Comparison of ENCODE assay signal across 9 cellular contexts in genomic region chr22:21815958-21816357, GRCh38. TPM values are rescaled to one million over a fixed set of nuclear protein-coding genes. Genes with fewer than 3 reads are reported as not detected.
DNase-seq lines count a peak whose midpoint lies in the region; ATAC-seq, FAIRE-seq and TF ChIP-seq lines count a peak whose summit lies in the region.
"Had no signal": no experiment of that assay in that cellular context is flagged by ENCODE, and none has a peak within 500 bp of the region (broad histone marks: within the 10 kb centered on the region; RNA-seq: fewer than 3 reads in every experiment).

No MANE protein-coding gene starts in this region.

- H3K9me3 Mint-ChIP-seq in CD4-positive, alpha-beta memory T cell, result no peaks in the 10 kb centered on the region
- no peaks in the 10 kb centered on the region for H3K9me3 Mint-ChIP-seq in dendritic cell treated with granulocyte-macrophage colony-stimulating factor and Interleukin-4, amounts not matched to agents 40 ng/mL and 50 ng/mL, for 4 days

- H3K36me3 ChIP-seq in CD4-positive, alpha-beta memory T cell (ENCODE audit: insufficient read depth, low read length), result no peaks in the 10 kb centered on the region
- no peaks in the 10 kb centered on the region for H3K36me3 ChIP-seq in OCI-LY3 (replicated peaks; ENCODE audit: low read depth, low read length)
- no peaks in the 10 kb centered on the region for H3K36me3 ChIP-seq in pancreas

- H3K9me3 ChIP-seq in CD4-positive, alpha-beta memory T cell (ENCODE audit: control insufficient read depth in 1 of 2, low read length in 2 of 2), result no peaks in the 10 kb centered on the region
- H3K9me3 ChIP-seq in OCI-LY3 (ENCODE audit: insufficient read depth, low read length) (no peaks in the 10 kb centered on the region), pancreas (no peaks in the 10 kb centered on the region)

- peaks cover 51 to 76% (median 65%) of the 10 kb centered on the region in 4 donors for H3K4me1 Mint-ChIP-seq in CD4-positive, alpha-beta memory T cell
- H3K4me1 Mint-ChIP-seq in dendritic cell treated with granulocyte-macrophage colony-stimulating factor and Interleukin-4, amounts not matched to agents 40 ng/mL and 50 ng/mL, for 4 days (ENCODE audit: low read depth), result peaks cover 64% of the 10 kb centered on the region

- peak overlapping the region; percentile 48 for H3K4me2 ChIP-seq in OCI-LY3 (ENCODE audit: low read length)

- TF ChIP-seq CTCF in OCI-LY3 (IDR thresholded peaks at IDR 0.05; ENCODE audit: low read depth, low read length), result no peak
- no peak for TF ChIP-seq CTCF in pancreas (IDR thresholded peaks at IDR 0.05)

- H3K27me3 Mint-ChIP-seq in CD4-positive, alpha-beta memory T cell, result no peaks in the 10 kb centered on the region
- H3K27me3 Mint-ChIP-seq in dendritic cell treated with granulocyte-macrophage colony-stimulating factor and Interleukin-4, amounts not matched to agents 40 ng/mL and 50 ng/mL, for 4 days, result no peaks in the 10 kb centered on the region

- H3K4me3 ChIP-seq in CD4-positive, alpha-beta memory T cell (ENCODE audit: low read length in 2 of 2), result no peak overlapping the region
- H3K4me3 ChIP-seq in OCI-LY3 (ENCODE audit: low read length) (no peak overlapping the region), pancreas (no peak overlapping the region)

- H3K4me3 Mint-ChIP-seq in CD4-positive, alpha-beta memory T cell, result peak overlapping the region in 6 of 8 donors; percentile 46 to 89 (median 68)
- no peak overlapping the region for H3K4me3 Mint-ChIP-seq in dendritic cell treated with granulocyte-macrophage colony-stimulating factor and Interleukin-4, amounts not matched to agents 40 ng/mL and 50 ng/mL, for 4 days

- peaks cover 4 to 7% of the 10 kb centered on the region in 2 donors for H3K36me3 Mint-ChIP-seq in CD4-positive, alpha-beta memory T cell
- H3K36me3 Mint-ChIP-seq in dendritic cell treated with granulocyte-macrophage colony-stimulating factor and Interleukin-4, amounts not matched to agents 40 ng/mL and 50 ng/mL, for 4 days (ENCODE audit: low read depth), result peaks cover 43% of the 10 kb centered on the region

- H4K20me1 ChIP-seq in OCI-LY3 (ENCODE audit: insufficient read depth, low read length), result peaks cover 88% of the 10 kb centered on the region

- H3K79me2 ChIP-seq in OCI-LY3 (ENCODE audit: low read length), result peaks cover 94% of the 10 kb centered on the region

- POLR2A ChIA-PET in CD4-positive, alpha-beta memory T cell (lab: Charles Lee; ENCODE audit: partially characterized antibody), result interaction anchor here (0.8 to 1.5 kb wide), 3 partner anchors 16 to 52 kb away, joined by 3 to 12 read pairs (median 3); partner anchors contain the start of gene MAPK1

- no peaks in the 10 kb centered on the region for H3K27me3 ChIP-seq in CD4-positive, alpha-beta memory T cell (ENCODE audit: insufficient read depth, low read length)
- H3K27me3 ChIP-seq in OCI-LY3 (ENCODE audit: low read depth, low read length), result no peaks in the 10 kb centered on the region
- H3K27me3 ChIP-seq in pancreas, result no peaks in the 10 kb centered on the region

- peaks cover 57% of the 10 kb centered on the region for H3K4me1 ChIP-seq in CD4-positive, alpha-beta memory T cell (ENCODE audit: insufficient read depth, low read length)
- H3K4me1 ChIP-seq in OCI-LY3 (ENCODE audit: low read length), result peaks cover 17% of the 10 kb centered on the region
- peaks cover 0 to 16% (median 13%) of the 10 kb centered on the region in 3 donors for H3K4me1 ChIP-seq in pancreas

- H3K27ac ChIP-seq in CD4-positive, alpha-beta memory T cell (ENCODE audit: low read depth, low read length), result peak overlapping the region; percentile 85
- no peak overlapping the region for H3K27ac ChIP-seq in OCI-LY3 (ENCODE audit: low read length)
- H3K27ac ChIP-seq in pancreas, result peak overlapping the region; percentile 5 to 84 (median 73)

- no peak overlapping the region for H2AFZ ChIP-seq in OCI-LY3 (ENCODE audit: low read depth, low read length)

- no peak for DNase-seq in CD4-positive, alpha-beta memory T cell
- no peak for DNase-seq in pancreas
- DNase-seq in HK-2 (ENCODE audit: unreplicated experiment), result no peak
- DNase-seq in SKM-1 treated with dmso at 0.1 percent for 144 hours (lab: John Stamatoyannopoulos, UW; ENCODE audit: unreplicated experiment), result no peak
- DNase-seq in left lobe of liver (ENCODE audit: low spot score), result no peak
- DNase-seq: Right ventricle myocardium superior had no signal

- WGBS in pancreas, 2 donors, result 96 to 98% methylated on average over 2 of the region's 2 CpGs

- no peak overlapping the region for H3K9ac ChIP-seq in OCI-LY3 (ENCODE audit: low read length)

- intact Hi-C loops in CD4-positive, alpha-beta memory T cell (cut with micrococcal nuclease), result loop anchor here (1.0 kb wide), 1 partner anchor 51 kb away; the partner anchor contains the start of gene MAPK1
- intact Hi-C loops in dendritic cell treated with granulocyte-macrophage colony-stimulating factor and Interleukin-4, amounts not matched to agents 40 ng/mL and 50 ng/mL, for 4 days (cut with micrococcal nuclease), result loop anchor here (2.0 to 5.0 kb wide), 2 partner anchors 46 to 121 kb away; no protein-coding TSS in a partner anchor
- intact Hi-C loops in pancreas (cut with DNase I), result no loop called here

- ATAC-seq in pancreas (no peak), HG02884 (IDR thresholded peaks at IDR 0.05; ENCODE audit: unreplicated experiment) (no peak), left lobe of liver (no peak)

- peak overlapping the region; percentile 95 to 99 (median 97) for H3K27ac Mint-ChIP-seq in CD4-positive, alpha-beta memory T cell
- H3K27ac Mint-ChIP-seq in dendritic cell treated with granulocyte-macrophage colony-stimulating factor and Interleukin-4, amounts not matched to agents 40 ng/mL and 50 ng/mL, for 4 days, result peak overlapping the region; percentile 99

- no peak for FAIRE-seq in pancreas (lab: Jason Lieb, UNC)

- CTCF ChIA-PET in CD4-positive, alpha-beta memory T cell (lab: Charles Lee; ENCODE audit: partially characterized antibody), result no interaction called here

RNA-seq across cellular contexts. Expression of gene MAPK1, which starts 51.5 kb away (rescaled TPM):
- 100 to 1,000 TPM; 114 to 117 TPM for total RNA-seq in CD4-positive, alpha-beta memory T cell
- 10 to 100 TPM; 73.8 to 81.5 TPM for polyA plus RNA-seq in CD4-positive, alpha-beta memory T cell
- total RNA-seq in pancreas, result 10 to 100 TPM; 50.6 to 85.7 (median 69.7) TPM
- polyA plus RNA-seq in pancreas, result 10 to 100 TPM in 1 of 2 donors, 1 to 10 TPM in 1; 7.0 to 10.9 TPM
- total RNA-seq in left lobe of liver, result 54.3 TPM

Comparison
In these comparisons a context has a peak if more than half of its experiments do, and no peak if none do; other contexts are left out.
1. intact Hi-C loops: an anchor here in CD4-positive, alpha-beta memory T cell (1.0 kb wide) and dendritic cell treated with granulocyte-macrophage colony-stimulating factor and Interleukin-4, amounts not matched to agents 40 ng/mL and 50 ng/mL, for 4 days (2.0 to 5.0 kb wide); none called in pancreas.